Comparison of ENCODE assay signal across 1 cellular context in the genomic region with DNA sequence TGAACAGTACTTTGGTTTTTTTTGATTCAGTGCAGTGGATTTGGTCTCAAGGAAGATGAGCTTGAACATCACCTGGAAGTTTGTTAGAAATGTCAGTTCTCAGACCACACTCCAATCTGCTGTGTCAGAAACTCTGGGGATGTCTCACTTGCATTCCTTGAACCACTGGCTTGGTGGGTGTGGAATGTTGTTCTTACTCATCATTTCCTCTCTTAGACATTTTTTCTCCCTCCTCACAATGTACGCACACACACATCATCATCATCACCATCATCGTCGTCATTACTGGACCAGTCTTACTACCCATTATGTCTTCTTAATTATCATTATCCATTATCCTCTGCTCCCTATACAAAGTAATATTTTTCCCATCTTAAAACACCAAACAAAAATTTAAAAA.
A peak's percentile ranks its signal among the peaks of the same experiment; 100 is the strongest.
TF ChIP-seq lines count a peak whose summit lies in the region.

No MANE protein-coding gene starts in this region.

TF ChIP-seq in SK-N-SH, 30 proteins besides CTCF, POLR2A, EP300 and RAD21 (continued from another document):
- TF ChIP-seq, protein P1, sequence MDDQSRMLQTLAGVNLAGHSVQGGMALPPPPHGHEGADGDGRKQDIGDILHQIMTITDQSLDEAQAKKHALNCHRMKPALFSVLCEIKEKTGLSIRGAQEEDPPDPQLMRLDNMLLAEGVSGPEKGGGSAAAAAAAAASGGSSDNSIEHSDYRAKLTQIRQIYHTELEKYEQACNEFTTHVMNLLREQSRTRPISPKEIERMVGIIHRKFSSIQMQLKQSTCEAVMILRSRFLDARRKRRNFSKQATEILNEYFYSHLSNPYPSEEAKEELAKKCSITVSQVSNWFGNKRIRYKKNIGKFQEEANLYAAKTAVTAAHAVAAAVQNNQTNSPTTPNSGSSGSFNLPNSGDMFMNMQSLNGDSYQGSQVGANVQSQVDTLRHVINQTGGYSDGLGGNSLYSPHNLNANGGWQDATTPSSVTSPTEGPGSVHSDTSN (IDR thresholded peaks at IDR 0.05), result peak; percentile 80
- TF ChIP-seq IRF3 (IDR thresholded peaks at IDR 0.05; ENCODE audit: low read depth, low read length) (no peak), TEAD4 (IDR thresholded peaks at IDR 0.05; ENCODE audit: borderline replicate concordance, insufficient read depth) (peak; percentile 90), GABPA (IDR thresholded peaks at IDR 0.05; ENCODE audit: low read depth) (no peak), RFX5 (IDR thresholded peaks at IDR 0.05; ENCODE audit: low read length) (no peak), CHD2 (IDR thresholded peaks at IDR 0.05; ENCODE audit: low read length, partially characterized antibody) (no peak), MXI1 (IDR thresholded peaks at IDR 0.05; ENCODE audit: low read depth, low read length) (no peak), JUND (IDR thresholded peaks at IDR 0.05) (peak; percentile 88), FOSL2 (IDR thresholded peaks at IDR 0.05; ENCODE audit: borderline replicate concordance, low read depth) (peak; percentile 97), NFIC (IDR thresholded peaks at IDR 0.05; ENCODE audit: borderline replicate concordance) (peak; percentile 70), ZBTB33 (IDR thresholded peaks at IDR 0.05; ENCODE audit: borderline replicate concordance, low read depth) (peak; percentile 73; the same call in 1 of the 2 replicates), FOXM1 (IDR thresholded peaks at IDR 0.05; ENCODE audit: low read depth) (peak; percentile 76; the same call in 1 of the 2 replicates)
- TF ChIP-seq, protein P2, sequence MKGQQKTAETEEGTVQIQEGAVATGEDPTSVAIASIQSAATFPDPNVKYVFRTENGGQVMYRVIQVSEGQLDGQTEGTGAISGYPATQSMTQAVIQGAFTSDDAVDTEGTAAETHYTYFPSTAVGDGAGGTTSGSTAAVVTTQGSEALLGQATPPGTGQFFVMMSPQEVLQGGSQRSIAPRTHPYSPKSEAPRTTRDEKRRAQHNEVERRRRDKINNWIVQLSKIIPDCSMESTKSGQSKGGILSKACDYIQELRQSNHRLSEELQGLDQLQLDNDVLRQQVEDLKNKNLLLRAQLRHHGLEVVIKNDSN (IDR thresholded peaks at IDR 0.05; ENCODE audit: borderline replicate concordance, low read depth), result no peak
